ENCODE assay signal across 8 cellular contexts in the genomic region with DNA sequence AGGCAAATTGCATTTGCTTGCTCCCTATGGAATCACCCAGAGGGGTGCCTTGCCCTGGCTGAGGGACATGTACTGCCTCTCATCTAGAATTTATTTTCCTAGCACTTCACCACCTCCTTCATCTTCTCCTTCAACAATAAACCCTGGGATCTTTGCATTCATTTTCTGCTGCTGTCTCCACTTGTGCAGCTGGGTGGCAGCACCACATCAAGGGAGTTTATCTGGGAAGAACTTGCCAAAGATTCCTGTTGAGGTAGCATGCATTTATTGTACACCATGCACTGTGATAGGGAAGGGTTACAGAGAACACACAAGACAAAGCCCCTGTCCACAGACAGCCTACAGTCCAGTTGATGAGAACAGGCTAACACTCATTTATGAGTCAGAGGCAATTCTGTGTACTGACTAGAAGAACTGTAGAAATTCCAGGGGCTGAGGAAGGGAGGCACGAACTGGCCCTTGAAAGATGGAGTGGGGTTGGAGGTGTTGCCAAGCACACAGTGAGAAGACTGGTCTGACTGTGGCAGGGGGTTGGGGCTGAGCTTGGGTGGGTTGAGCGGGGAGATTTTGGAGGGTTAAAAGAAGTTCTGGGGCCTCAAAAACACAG. TPM values are rescaled to one million over a fixed set of nuclear protein-coding genes. Genes with fewer than 3 reads are reported as not detected.
A peak's percentile ranks its signal among the peaks of the same experiment; 100 is the strongest.
DNase-seq lines count a peak whose midpoint lies in the region; ATAC-seq, FAIRE-seq and TF ChIP-seq lines count a peak whose summit lies in the region.

No MANE protein-coding gene starts in this region.

- no peak overlapping the region for H3K4me3 Mint-ChIP-seq in astrocyte (ENCODE audit: unreplicated experiment)

- H3K36me3 Mint-ChIP-seq in astrocyte (ENCODE audit: low read depth, unreplicated experiment), result peaks cover 35% of the 10 kb centered on the region

- peak overlapping the region; percentile 45 for H3K27ac Mint-ChIP-seq in astrocyte (ENCODE audit: unreplicated experiment)

- H3K4me1 ChIP-seq in astrocyte (ENCODE audit: insufficient read depth, low read length), result peaks cover 20% of the 10 kb centered on the region

- peaks cover 56% of the 10 kb centered on the region for H4K20me1 ChIP-seq in astrocyte (ENCODE audit: insufficient read depth, low read length)

- H3K27me3 ChIP-seq in astrocyte (ENCODE audit: insufficient read depth, low read length) (no peaks in the 10 kb centered on the region), kidney epithelial cell (ENCODE audit: control insufficient read depth, insufficient read depth, low read length) (no peaks in the 10 kb centered on the region)

- TF ChIP-seq CTCF in astrocyte (IDR thresholded peaks at IDR 0.05; ENCODE audit: insufficient read depth, low read depth, low read length), result peak; percentile 60
- TF ChIP-seq CTCF in kidney epithelial cell (IDR thresholded peaks at IDR 0.05; ENCODE audit: insufficient read depth, low read length, poor library complexity, severe bottlenecking), result peak; percentile 60

- H3K27me3 Mint-ChIP-seq in astrocyte (ENCODE audit: low read depth, unreplicated experiment), result no peaks in the 10 kb centered on the region

- H3K27ac ChIP-seq in astrocyte (ENCODE audit: low read depth, low read length), result no peak overlapping the region

- no peaks in the 10 kb centered on the region for H3K9me3 ChIP-seq in astrocyte (ENCODE audit: insufficient read depth, low read depth, low read length)

- no peak for ATAC-seq in GM21825 (IDR thresholded peaks at IDR 0.05; ENCODE audit: unreplicated experiment)

- peaks cover 18% of the 10 kb centered on the region for H3K4me1 Mint-ChIP-seq in astrocyte (ENCODE audit: low read depth, unreplicated experiment)

- H2AFZ ChIP-seq in astrocyte (ENCODE audit: low read depth, low read length), result no peak overlapping the region

- H3K4me2 ChIP-seq in astrocyte (ENCODE audit: low read length), result no peak overlapping the region

- no peak for FAIRE-seq in astrocyte (lab: Jason Lieb, UNC)

- H3K9me3 Mint-ChIP-seq in astrocyte (ENCODE audit: unreplicated experiment), result no peaks in the 10 kb centered on the region

- H3K4me3 ChIP-seq in astrocyte (ENCODE audit: insufficient read depth, low read depth, low read length) (no peak overlapping the region), kidney epithelial cell (ENCODE audit: low read depth, low read length) (no peak overlapping the region)

- no peaks in the 10 kb centered on the region for H3K79me2 ChIP-seq in astrocyte (ENCODE audit: insufficient read depth, low read length)

- H3K36me3 ChIP-seq in astrocyte (ENCODE audit: insufficient read depth, low read length), result peaks cover 26% of the 10 kb centered on the region
- peaks cover 2% of the 10 kb centered on the region for H3K36me3 ChIP-seq in kidney epithelial cell (ENCODE audit: control insufficient read depth, insufficient read depth, low read length)

- H3K9ac ChIP-seq in astrocyte (ENCODE audit: low read length), result no peak overlapping the region

- DNase-seq in ELF-1 (ENCODE audit: low read depth, low spot score) (peak; percentile 14), LoVo (ENCODE audit: low spot score) (peak; percentile 4), astrocyte (ENCODE audit: low read depth) (peak; percentile 35), kidney epithelial cell (ENCODE audit: low read depth) (no peak), NCI-H1436 treated with DMSO at 0.1 percent for 48 hours (lab: John Stamatoyannopoulos, UW) (no peak)
- no peak for DNase-seq in stimulated activated CD4-positive, alpha-beta T cell treated with anti-CD3 and anti-CD28 coated beads, Interleukin-12 subunit alpha, Interleukin-12 subunit beta, amount 100 ng/mL, for 4 hours
- no peak for DNase-seq in stimulated activated CD4-positive, alpha-beta T cell treated with anti-CD3 and anti-CD28 coated beads, Interleukin-2, amount 100 ng/mL, for 48 hours

RNA-seq across cellular contexts. Expression of gene C20orf173, which starts 17.5 kb away (rescaled TPM):
- not detected in 2 replicates for total RNA-seq in astrocyte
- total RNA-seq in kidney epithelial cell, result not detected in 2 replicates

RNA-seq across cellular contexts. Expression of gene ERGIC3, which starts 30.0 kb away (rescaled TPM):
- 198 and 205 TPM in 2 replicates for total RNA-seq in astrocyte
- 215 and 229 TPM in 2 replicates for total RNA-seq in kidney epithelial cell

RNA-seq across cellular contexts. Expression of gene CEP250, which starts 56.5 kb away (rescaled TPM):
- total RNA-seq in astrocyte, result 81.2 and 107 TPM in 2 replicates
- 43.7 and 65.3 TPM in 2 replicates for total RNA-seq in kidney epithelial cell

Comparison
In these comparisons a context has a peak if more than half of its experiments do, and no peak if none do; other contexts are left out.
1. DNase-seq: peak in ELF-1 (single experiment), LoVo (single experiment) and astrocyte (single experiment); none in kidney epithelial cell (single experiment), stimulated activated CD4-positive, alpha-beta T cell treated with anti-CD3 and anti-CD28 coated beads, Interleukin-12 subunit alpha, Interleukin-12 subunit beta, amount 100 ng/mL, for 4 hours (single experiment), stimulated activated CD4-positive, alpha-beta T cell treated with anti-CD3 and anti-CD28 coated beads, Interleukin-2, amount 100 ng/mL, for 48 hours (0 of 2) and NCI-H1436 treated with DMSO at 0.1 percent for 48 hours (single experiment).